Comparison of ENCODE assay signal across 25 cellular contexts in the genomic region with DNA sequence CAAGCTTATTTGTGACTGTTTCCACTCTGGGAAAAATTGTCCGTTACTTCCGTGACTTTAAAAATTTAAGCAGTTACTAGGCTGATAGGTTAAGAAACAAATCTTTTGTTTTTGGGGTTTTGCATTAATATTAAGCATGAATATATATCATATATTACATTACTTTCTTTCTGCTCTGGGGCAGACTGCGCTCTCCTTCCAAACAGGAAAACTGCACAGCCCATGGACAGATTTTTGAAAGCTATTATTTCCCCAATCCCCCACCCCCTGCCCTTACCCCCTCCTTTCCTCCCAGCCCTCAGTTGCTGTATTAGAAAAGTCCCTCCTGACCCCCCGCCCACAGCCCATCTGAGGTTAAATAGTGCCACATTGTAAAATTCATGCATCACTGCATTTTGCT.
"Had no signal": no experiment of that assay in that cellular context is flagged by ENCODE, and none has a peak within 500 bp of the region (broad histone marks: within the 10 kb centered on the region; RNA-seq: fewer than 3 reads in every experiment).

No MANE protein-coding gene starts in this region.

- ATAC-seq: effector memory CD8-positive, alpha-beta T cell; esophagus mucosa; gastrocnemius medialis; heart right ventricle; left cardiac atrium; left lung; left ventricle myocardium superior; lower lobe of right lung; mucosa of descending colon had no signal

- H3K4me3 ChIP-seq: esophagus squamous epithelium, gastrocnemius medialis, heart right ventricle, left lung, lower lobe of right lung, mucosa of descending colon had no signal

- H3K27me3 ChIP-seq: esophagus squamous epithelium, gastrocnemius medialis, heart right ventricle, left lung had no signal

- DNase-seq: cortex of kidney; effector CD8-positive, alpha-beta T cell; effector memory CD8-positive, alpha-beta T cell; endodermal cell; erythroblast; esophagus squamous epithelium; foreskin fibroblast; foreskin melanocyte; gastrocnemius medialis; glutamatergic neuron; head of caudate nucleus; heart right ventricle; hippocampal formation; left cardiac atrium; left lung; left ventricle myocardium superior; lower lobe of right lung; mesenchymal stem cell; mucosa of descending colon had no signal

- H3K4me1 ChIP-seq: gastrocnemius medialis, left lung, lower lobe of right lung had no signal

- H3K36me3 ChIP-seq: esophagus squamous epithelium, left lung had no signal

- H3K27ac ChIP-seq: epithelial cell of prostate, esophagus squamous epithelium, gastrocnemius medialis, heart right ventricle, left lung, lower lobe of right lung had no signal

- H3K9me3 ChIP-seq: esophagus squamous epithelium, gastrocnemius medialis, heart right ventricle, left lung, lower lobe of right lung, mucosa of descending colon had no signal

- FAIRE-seq: colon, endometrium, islet of Langerhans, keratinocyte had no signal
